Comparison of ENCODE assay signal across 1 cellular context in the genomic region with DNA sequence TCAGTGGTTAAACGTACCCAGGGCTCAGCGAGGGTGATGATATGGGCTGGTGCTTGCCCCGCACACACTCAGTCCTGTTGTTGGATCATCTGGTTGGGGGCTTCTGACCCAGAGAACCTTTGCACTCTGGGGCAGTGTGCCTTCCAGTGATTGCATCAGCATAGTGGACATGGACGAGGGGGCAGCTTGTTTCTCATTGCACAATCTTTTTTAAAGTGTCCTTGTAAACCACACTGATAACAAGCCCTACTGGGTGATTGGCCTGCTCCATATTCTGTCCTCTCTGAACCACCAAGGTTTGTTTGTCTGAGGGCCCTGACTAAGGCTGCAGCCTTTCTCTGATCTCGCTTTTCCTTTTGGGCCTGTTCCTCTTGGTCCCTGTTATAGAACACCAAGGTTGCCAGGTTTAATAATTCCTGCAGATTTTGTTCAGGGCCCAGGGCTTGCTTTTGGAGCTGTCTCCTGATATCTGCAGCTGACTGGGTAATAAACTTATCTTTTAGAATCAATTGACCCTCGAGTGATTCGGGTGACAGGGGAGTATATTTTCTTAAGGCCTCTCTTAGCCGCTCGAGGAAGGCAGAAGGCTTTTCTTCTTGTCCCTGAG.
TF ChIP-seq lines count a peak whose summit lies in the region.

No MANE protein-coding gene starts in this region.

TF ChIP-seq in liver, 16 proteins besides CTCF, POLR2A, EP300 and RAD21 (continued from another document):
- peak; percentile 92 for TF ChIP-seq HNF4G (IDR thresholded peaks at IDR 0.05)
- peak; percentile 57 for TF ChIP-seq YY1 (IDR thresholded peaks at IDR 0.05)
- peak in 1 of 2 donors; percentile 37 for TF ChIP-seq EGR1 (IDR thresholded peaks at IDR 0.05; ENCODE audit: low read depth in 2 of 2)
- TF ChIP-seq, protein P1, sequence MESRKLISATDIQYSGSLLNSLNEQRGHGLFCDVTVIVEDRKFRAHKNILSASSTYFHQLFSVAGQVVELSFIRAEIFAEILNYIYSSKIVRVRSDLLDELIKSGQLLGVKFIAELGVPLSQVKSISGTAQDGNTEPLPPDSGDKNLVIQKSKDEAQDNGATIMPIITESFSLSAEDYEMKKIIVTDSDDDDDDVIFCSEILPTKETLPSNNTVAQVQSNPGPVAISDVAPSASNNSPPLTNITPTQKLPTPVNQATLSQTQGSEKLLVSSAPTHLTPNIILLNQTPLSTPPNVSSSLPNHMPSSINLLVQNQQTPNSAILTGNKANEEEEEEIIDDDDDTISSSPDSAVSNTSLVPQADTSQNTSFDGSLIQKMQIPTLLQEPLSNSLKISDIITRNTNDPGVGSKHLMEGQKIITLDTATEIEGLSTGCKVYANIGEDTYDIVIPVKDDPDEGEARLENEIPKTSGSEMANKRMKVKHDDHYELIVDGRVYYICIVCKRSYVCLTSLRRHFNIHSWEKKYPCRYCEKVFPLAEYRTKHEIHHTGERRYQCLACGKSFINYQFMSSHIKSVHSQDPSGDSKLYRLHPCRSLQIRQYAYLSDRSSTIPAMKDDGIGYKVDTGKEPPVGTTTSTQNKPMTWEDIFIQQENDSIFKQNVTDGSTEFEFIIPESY (IDR thresholded peaks at IDR 0.05) = peak; percentile 58
